Comparison of ENCODE assay signal across 8 cellular contexts in genomic region chr2:99336780-99337163, GRCh38. TPM values are rescaled to one million over a fixed set of nuclear protein-coding genes. Genes with fewer than 3 reads are reported as not detected.
DNase-seq lines count a peak whose midpoint lies in the region; TF ChIP-seq lines count a peak whose summit lies in the region.

No MANE protein-coding gene starts in this region.

- H3K27ac ChIP-seq in OCI-LY3 (ENCODE audit: low read length) (peak overlapping the region; percentile 76), hepatocyte (peak overlapping the region; percentile 85), suprapubic skin (peak overlapping the region; percentile 91)

- 4% methylated on average over 13 of the region's 13 CpGs for WGBS in hepatocyte (ENCODE audit: low lambda C conversion rate, missing lambda C conversion rate)
- WGBS in suprapubic skin, result 1% methylated on average over 13 of the region's 13 CpGs

- no peak for TF ChIP-seq POLR2A in suprapubic skin (IDR thresholded peaks at IDR 0.05)

- DNase-seq in DMS53 treated with DMSO at 0.1 percent for 48 hours (lab: John Stamatoyannopoulos, UW; ENCODE audit: unreplicated experiment) (peak; percentile 97), DMS53 (lab: John Stamatoyannopoulos, UW) (no peak), H7 (no peak), hepatocyte (ENCODE audit: low spot score) (no peak), suprapubic skin (ENCODE audit: low spot score in 2 of 2) (no peak), NCI-H1048 (lab: John Stamatoyannopoulos, UW) (no peak)
- no peak for DNase-seq in stimulated activated naive CD4-positive, alpha-beta T cell treated with Interleukin-2 at 50 U/mL for 16 hours (lab: John Stamatoyannopoulos, UW)

- H3K9ac ChIP-seq in OCI-LY3 (ENCODE audit: low read length), result peak overlapping the region; percentile 63

- H2AFZ ChIP-seq in OCI-LY3 (ENCODE audit: low read depth, low read length), result peak overlapping the region; percentile 85
- peak overlapping the region; percentile 93 for H2AFZ ChIP-seq in hepatocyte

- peak overlapping the region; percentile 94 for H3K4me3 ChIP-seq in H7 (ENCODE audit: insufficient read depth, low read depth, low read length)
- H3K4me3 ChIP-seq in OCI-LY3 (ENCODE audit: low read length), result peak overlapping the region; percentile 89
- H3K4me3 ChIP-seq in hepatocyte, result peak overlapping the region; percentile 60
- H3K4me3 ChIP-seq in suprapubic skin, result peak overlapping the region; percentile 98

- peaks cover 13% of the 10 kb centered on the region for H3K4me1 ChIP-seq in OCI-LY3 (ENCODE audit: low read length)
- peaks cover 25% of the 10 kb centered on the region for H3K4me1 ChIP-seq in hepatocyte (ENCODE audit: insufficient read depth)
- peaks cover 43% of the 10 kb centered on the region for H3K4me1 ChIP-seq in suprapubic skin

- peaks cover 77% of the 10 kb centered on the region for H3K79me2 ChIP-seq in OCI-LY3 (ENCODE audit: low read length)
- H3K79me2 ChIP-seq in hepatocyte, result peaks cover 82% of the 10 kb centered on the region

- H4K20me1 ChIP-seq in OCI-LY3 (ENCODE audit: insufficient read depth, low read length) (peaks cover 26% of the 10 kb centered on the region), hepatocyte (ENCODE audit: insufficient read depth, poor library complexity, severe bottlenecking) (peaks cover 25% of the 10 kb centered on the region)

- TF ChIP-seq EP300 in suprapubic skin (IDR thresholded peaks at IDR 0.05), result no peak

- H3K27me3 ChIP-seq in H7 (ENCODE audit: control insufficient read depth, insufficient read depth, low read length), result no peaks in the 10 kb centered on the region
- no peaks in the 10 kb centered on the region for H3K27me3 ChIP-seq in OCI-LY3 (ENCODE audit: low read depth, low read length)
- H3K27me3 ChIP-seq in hepatocyte, result no peaks in the 10 kb centered on the region
- H3K27me3 ChIP-seq in suprapubic skin, result no peaks in the 10 kb centered on the region

- H3K36me3 ChIP-seq in H7 (replicated peaks; ENCODE audit: control insufficient read depth, insufficient read depth, low read length), result peaks cover 9% of the 10 kb centered on the region
- peaks cover 7% of the 10 kb centered on the region for H3K36me3 ChIP-seq in OCI-LY3 (replicated peaks; ENCODE audit: low read depth, low read length)
- H3K36me3 ChIP-seq in hepatocyte (replicated peaks; ENCODE audit: insufficient read depth, low read depth), result no peaks in the 10 kb centered on the region
- peaks cover 12% of the 10 kb centered on the region for H3K36me3 ChIP-seq in suprapubic skin

- H3K4me2 ChIP-seq in OCI-LY3 (ENCODE audit: low read length) (peak overlapping the region; percentile 85), hepatocyte (peak overlapping the region; percentile 87)

- H3K9me3 ChIP-seq in OCI-LY3 (ENCODE audit: insufficient read depth, low read length), result no peaks in the 10 kb centered on the region
- H3K9me3 ChIP-seq in hepatocyte (ENCODE audit: low read depth), result no peaks in the 10 kb centered on the region
- no peaks in the 10 kb centered on the region for H3K9me3 ChIP-seq in suprapubic skin

- no peak for TF ChIP-seq CTCF in OCI-LY3 (IDR thresholded peaks at IDR 0.05; ENCODE audit: low read depth, low read length)
- no peak for TF ChIP-seq CTCF in hepatocyte (IDR thresholded peaks at IDR 0.05; ENCODE audit: poor library complexity)
- no peak for TF ChIP-seq CTCF in suprapubic skin (IDR thresholded peaks at IDR 0.05)

- no peaks in the 10 kb centered on the region for H3K9me2 ChIP-seq in hepatocyte (replicated peaks; ENCODE audit: insufficient read depth)

RNA-seq across cellular contexts. Expression of gene EIF5B, which starts 0.4 kb away (rescaled TPM):
- 10.2 and 23.8 TPM in 2 replicates for total RNA-seq in H7 (2014; rRNA removed; shearing (Covaris generic))
- total RNA-seq in hepatocyte (19.1 and 29.7 TPM in 2 replicates), suprapubic skin (10 to 100 TPM; 31.5 to 55.2 (median 34.5) TPM)
- polyA plus RNA-seq in hepatocyte, result 18.3 and 24.8 TPM in 2 replicates

RNA-seq across cellular contexts. Expression of gene TXNDC9, which starts 0.6 kb away (rescaled TPM):
- 36.8 and 43.3 TPM in 2 replicates for total RNA-seq in H7 (2014; rRNA removed; shearing (Covaris generic))
- total RNA-seq in hepatocyte (47.2 and 48.4 TPM in 2 replicates), suprapubic skin (10 to 100 TPM; 24.1 to 34.7 (median 26.9) TPM)
- polyA plus RNA-seq in hepatocyte, result 34.3 and 36.3 TPM in 2 replicates

RNA-seq across cellular contexts. Expression of gene LYG1, which starts 35.8 kb away (rescaled TPM):
- 0.14 and 0.22 TPM in 2 replicates for total RNA-seq in H7 (2014; rRNA removed; shearing (Covaris generic))
- total RNA-seq in hepatocyte, result 0.16 and 0.93 TPM in 2 replicates
- 1.9 and 2.4 TPM in 2 replicates for polyA plus RNA-seq in hepatocyte
- total RNA-seq in suprapubic skin, result 1 to 10 TPM in 3 of 4 donors, under 1 TPM in 1; 0.89 to 4.0 (median 1.4) TPM
